Comparison of ENCODE assay signal across 16 cellular contexts in the genomic region with DNA sequence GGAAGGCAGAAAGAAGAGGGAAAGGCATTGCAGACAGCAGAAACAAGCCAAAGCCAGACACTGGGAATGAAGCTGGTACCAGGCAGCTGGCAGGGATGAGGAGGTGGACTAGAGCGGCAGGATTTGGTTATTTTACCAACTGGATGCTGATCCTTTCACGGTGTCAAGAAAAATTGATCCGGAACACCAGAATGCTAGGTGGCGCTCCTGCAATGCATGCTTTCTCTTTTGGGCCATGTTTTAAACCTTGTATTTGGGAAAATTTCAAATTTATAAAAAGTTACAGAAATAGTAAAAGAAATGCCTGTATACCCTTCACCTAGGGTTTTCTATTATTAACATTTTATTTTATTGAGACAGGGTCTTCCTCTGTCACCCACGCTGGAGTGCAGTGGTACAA.
DNase-seq lines count a peak whose midpoint lies in the region; ATAC-seq and TF ChIP-seq lines count a peak whose summit lies in the region.
"Had no signal": no experiment of that assay in that cellular context is flagged by ENCODE, and none has a peak within 500 bp of the region (broad histone marks: within the 10 kb centered on the region; RNA-seq: fewer than 3 reads in every experiment).

No MANE protein-coding gene starts in this region.

- no peaks in the 10 kb centered on the region for H4K20me1 ChIP-seq in SK-N-SH (ENCODE audit: insufficient read depth)

- no peak for TF ChIP-seq POLR2A in transverse colon (IDR thresholded peaks at IDR 0.05)

- DNase-seq in SK-N-SH: no peak
- DNase-seq in LNCaP clone FGC (ENCODE audit: low read depth): no peak
- DNase-seq in dermis blood vessel endothelial cell: peak; percentile 5
- DNase-seq in amygdala (lab: John Stamatoyannopoulos, UW): no peak
- DNase-seq in transverse colon: no peak
- DNase-seq in sciatic nerve (ENCODE audit: low spot score): no peak
- DNase-seq in retina: no peak
- DNase-seq: 8988T, DMS 273 treated with DMSO at 0.1 percent for 48 hours, EL, Kasumi-1, NCI-H1105 treated with DMSO at 0.1 percent for 48 hours, NCI-H1694 treated with DMSO at 0.1 percent for 48 hours, RPMI8226, SIG-M5 had no signal

- H3K79me2 ChIP-seq in SK-N-SH (ENCODE audit: insufficient read depth): no peaks in the 10 kb centered on the region

- TF ChIP-seq RAD21 in SK-N-SH (IDR thresholded peaks at IDR 0.05; ENCODE audit: low read length): peak; percentile 47

- TF ChIP-seq EP300 in SK-N-SH (IDR thresholded peaks at IDR 0.05; ENCODE audit: borderline replicate concordance in 1 of 2, low read depth in 1 of 2, low read length in 1 of 2): no peak
- TF ChIP-seq EP300 in transverse colon (IDR thresholded peaks at IDR 0.05; ENCODE audit: low read depth): no peak

- no peak overlapping the region for H2AFZ ChIP-seq in SK-N-SH (ENCODE audit: low read depth)

- TF ChIP-seq CTCF in SK-N-SH (IDR thresholded peaks at IDR 0.05): peak; percentile 24
- TF ChIP-seq CTCF in LNCaP clone FGC (IDR thresholded peaks at IDR 0.05; ENCODE audit: control insufficient read depth, extremely low read depth, insufficient read depth): 0 out of 2 replicates have a peak, but pooled peaks have one; percentile 14
- no peak for TF ChIP-seq CTCF in transverse colon (IDR thresholded peaks at IDR 0.05)

- no peaks in the 10 kb centered on the region for H3K9me2 ChIP-seq in SK-N-SH

- ATAC-seq in SK-N-SH treated with all-trans-retinoic acid at 6 μM for 48 hours (no peak), sciatic nerve (no peak)

- H3F3A ChIP-seq in SK-N-SH (replicated peaks; ENCODE audit: insufficient read depth): no peaks in the 10 kb centered on the region

- WGBS in SK-N-SH (ENCODE audit: low lambda C conversion rate): 93% methylated on average over 5 of the region's 5 CpGs
- WGBS in transverse colon (ENCODE audit: low coverage in 1 of 2), 2 donors: 93% methylated on average over 5 of the region's 5 CpGs

- CTCF ChIA-PET in SK-N-SH (lab: Yijun Ruan, JAX): interaction anchor here (0.6 to 1.5 kb wide), 5 partner anchors 59 to 1388 kb away, joined by 3 read pairs; no protein-coding TSS in a partner anchor

- H3K4me3 ChIP-seq in SK-N-SH (ENCODE audit: low read depth in 2 of 2, low read length in 1 of 2): no peak overlapping the region
- no peak overlapping the region for H3K4me3 ChIP-seq in LNCaP clone FGC (ENCODE audit: low read depth, low read length)
- no peak overlapping the region for H3K4me3 ChIP-seq in transverse colon

- intact Hi-C loops in transverse colon (cut with DNase I; ENCODE audit: low total_unique reads) (no loop called here), sciatic nerve (cut with DNase I) (no loop called here)

- H3K4me2 ChIP-seq in SK-N-SH: no peak overlapping the region

- POLR2A ChIA-PET in SK-N-SH (lab: Yijun Ruan, JAX): no interaction called here

- peaks cover 6 to 16% of the 10 kb centered on the region in 2 experiments; a peak in 1 of 4 replicates for H3K4me1 ChIP-seq in SK-N-SH (ENCODE audit: control insufficient read depth in 1 of 2, insufficient read depth in 2 of 2, low read depth in 1 of 2, low read length in 1 of 2)
- no peaks in the 10 kb centered on the region for H3K4me1 ChIP-seq in transverse colon

- H3K9ac ChIP-seq in SK-N-SH: no peak overlapping the region

- no peaks in the 10 kb centered on the region for H3K36me3 ChIP-seq in SK-N-SH (replicated peaks in 1 of 2; ENCODE audit: control insufficient read depth in 1 of 2, insufficient read depth in 2 of 2, low read length in 1 of 2)
- no peaks in the 10 kb centered on the region for H3K36me3 ChIP-seq in transverse colon

- H3K27me3 ChIP-seq in SK-N-SH (ENCODE audit: insufficient read depth): no peaks in the 10 kb centered on the region
- H3K27me3 ChIP-seq in transverse colon: no peaks in the 10 kb centered on the region

- H3K27ac ChIP-seq in SK-N-SH (ENCODE audit: low read depth in 2 of 2, low read length in 1 of 2) (no peak overlapping the region), transverse colon (no peak overlapping the region)

- in situ Hi-C loops in transverse colon (cut with MboI; ENCODE audit: low pct_ligation_motif_present in 1 of 4, low pct_unique_long_range_greater_than_20kb in 1 of 4, low sequenced_read_pairs in 3 of 4): no loop called here

- no peaks in the 10 kb centered on the region for H3K9me3 ChIP-seq in SK-N-SH
- H3K9me3 ChIP-seq in transverse colon: no peaks in the 10 kb centered on the region

TF ChIP-seq in SK-N-SH, 30 proteins besides CTCF, POLR2A, EP300 and RAD21 (continues in another document):
- no peak for TF ChIP-seq MEF2A (IDR thresholded peaks at IDR 0.05; ENCODE audit: borderline replicate concordance, low read depth)
- no peak for TF ChIP-seq FOXJ3 (CRISPR knock-in tag; IDR thresholded peaks at IDR 0.05)
- TF ChIP-seq RXRA (IDR thresholded peaks at IDR 0.05; ENCODE audit: borderline replicate concordance, low read depth): no peak
- no peak for TF ChIP-seq MXI1 (IDR thresholded peaks at IDR 0.05; ENCODE audit: low read depth, low read length)
- TF ChIP-seq GABPA (IDR thresholded peaks at IDR 0.05; ENCODE audit: low read depth): no peak
- TF ChIP-seq RFX5 (IDR thresholded peaks at IDR 0.05; ENCODE audit: low read length): no peak
- TF ChIP-seq TEAD4 (IDR thresholded peaks at IDR 0.05; ENCODE audit: borderline replicate concordance, insufficient read depth): no peak
- TF ChIP-seq, protein P1, sequence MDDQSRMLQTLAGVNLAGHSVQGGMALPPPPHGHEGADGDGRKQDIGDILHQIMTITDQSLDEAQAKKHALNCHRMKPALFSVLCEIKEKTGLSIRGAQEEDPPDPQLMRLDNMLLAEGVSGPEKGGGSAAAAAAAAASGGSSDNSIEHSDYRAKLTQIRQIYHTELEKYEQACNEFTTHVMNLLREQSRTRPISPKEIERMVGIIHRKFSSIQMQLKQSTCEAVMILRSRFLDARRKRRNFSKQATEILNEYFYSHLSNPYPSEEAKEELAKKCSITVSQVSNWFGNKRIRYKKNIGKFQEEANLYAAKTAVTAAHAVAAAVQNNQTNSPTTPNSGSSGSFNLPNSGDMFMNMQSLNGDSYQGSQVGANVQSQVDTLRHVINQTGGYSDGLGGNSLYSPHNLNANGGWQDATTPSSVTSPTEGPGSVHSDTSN (IDR thresholded peaks at IDR 0.05): no peak
- TF ChIP-seq EZH2phosphoT487 (IDR thresholded peaks at IDR 0.05; ENCODE audit: borderline replicate concordance, low read depth): no peak
- TF ChIP-seq, protein P2, sequence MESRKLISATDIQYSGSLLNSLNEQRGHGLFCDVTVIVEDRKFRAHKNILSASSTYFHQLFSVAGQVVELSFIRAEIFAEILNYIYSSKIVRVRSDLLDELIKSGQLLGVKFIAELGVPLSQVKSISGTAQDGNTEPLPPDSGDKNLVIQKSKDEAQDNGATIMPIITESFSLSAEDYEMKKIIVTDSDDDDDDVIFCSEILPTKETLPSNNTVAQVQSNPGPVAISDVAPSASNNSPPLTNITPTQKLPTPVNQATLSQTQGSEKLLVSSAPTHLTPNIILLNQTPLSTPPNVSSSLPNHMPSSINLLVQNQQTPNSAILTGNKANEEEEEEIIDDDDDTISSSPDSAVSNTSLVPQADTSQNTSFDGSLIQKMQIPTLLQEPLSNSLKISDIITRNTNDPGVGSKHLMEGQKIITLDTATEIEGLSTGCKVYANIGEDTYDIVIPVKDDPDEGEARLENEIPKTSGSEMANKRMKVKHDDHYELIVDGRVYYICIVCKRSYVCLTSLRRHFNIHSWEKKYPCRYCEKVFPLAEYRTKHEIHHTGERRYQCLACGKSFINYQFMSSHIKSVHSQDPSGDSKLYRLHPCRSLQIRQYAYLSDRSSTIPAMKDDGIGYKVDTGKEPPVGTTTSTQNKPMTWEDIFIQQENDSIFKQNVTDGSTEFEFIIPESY (IDR thresholded peaks at IDR 0.05; ENCODE audit: borderline replicate concordance, low read depth): no peak
- TF ChIP-seq GATA2 (CRISPR knock-in tag; IDR thresholded peaks at IDR 0.05): no peak

TF ChIP-seq in SK-N-SH treated with all-trans-retinoic acid at 6 μM for 48 hours, 23 proteins besides CTCF, POLR2A, EP300 and RAD21 (continues in another document):
- TF ChIP-seq ZNF565 (CRISPR knock-in tag; conservative IDR thresholded peaks at IDR 0.05; ENCODE audit: low read depth): no peak
- no peak for TF ChIP-seq BACH2 (CRISPR knock-in tag; IDR thresholded peaks at IDR 0.05; ENCODE audit: borderline replicate concordance)
- no peak for TF ChIP-seq ESRRG (CRISPR knock-in tag; IDR thresholded peaks at IDR 0.05)
- no peak for TF ChIP-seq ZC3H10 (CRISPR knock-in tag; IDR thresholded peaks at IDR 0.05)
- no peak for TF ChIP-seq SNAI2 (CRISPR knock-in tag; IDR thresholded peaks at IDR 0.05)
- TF ChIP-seq PPARA (CRISPR knock-in tag; IDR thresholded peaks at IDR 0.05; ENCODE audit: borderline replicate concordance): no peak
- TF ChIP-seq, protein P3, sequence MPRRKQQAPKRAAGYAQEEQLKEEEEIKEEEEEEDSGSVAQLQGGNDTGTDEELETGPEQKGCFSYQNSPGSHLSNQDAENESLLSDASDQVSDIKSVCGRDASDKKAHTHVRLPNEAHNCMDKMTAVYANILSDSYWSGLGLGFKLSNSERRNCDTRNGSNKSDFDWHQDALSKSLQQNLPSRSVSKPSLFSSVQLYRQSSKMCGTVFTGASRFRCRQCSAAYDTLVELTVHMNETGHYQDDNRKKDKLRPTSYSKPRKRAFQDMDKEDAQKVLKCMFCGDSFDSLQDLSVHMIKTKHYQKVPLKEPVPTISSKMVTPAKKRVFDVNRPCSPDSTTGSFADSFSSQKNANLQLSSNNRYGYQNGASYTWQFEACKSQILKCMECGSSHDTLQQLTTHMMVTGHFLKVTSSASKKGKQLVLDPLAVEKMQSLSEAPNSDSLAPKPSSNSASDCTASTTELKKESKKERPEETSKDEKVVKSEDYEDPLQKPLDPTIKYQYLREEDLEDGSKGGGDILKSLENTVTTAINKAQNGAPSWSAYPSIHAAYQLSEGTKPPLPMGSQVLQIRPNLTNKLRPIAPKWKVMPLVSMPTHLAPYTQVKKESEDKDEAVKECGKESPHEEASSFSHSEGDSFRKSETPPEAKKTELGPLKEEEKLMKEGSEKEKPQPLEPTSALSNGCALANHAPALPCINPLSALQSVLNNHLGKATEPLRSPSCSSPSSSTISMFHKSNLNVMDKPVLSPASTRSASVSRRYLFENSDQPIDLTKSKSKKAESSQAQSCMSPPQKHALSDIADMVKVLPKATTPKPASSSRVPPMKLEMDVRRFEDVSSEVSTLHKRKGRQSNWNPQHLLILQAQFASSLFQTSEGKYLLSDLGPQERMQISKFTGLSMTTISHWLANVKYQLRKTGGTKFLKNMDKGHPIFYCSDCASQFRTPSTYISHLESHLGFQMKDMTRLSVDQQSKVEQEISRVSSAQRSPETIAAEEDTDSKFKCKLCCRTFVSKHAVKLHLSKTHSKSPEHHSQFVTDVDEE (CRISPR knock-in tag; IDR thresholded peaks at IDR 0.05): no peak
- no peak for TF ChIP-seq OSR1 (CRISPR knock-in tag; IDR thresholded peaks at IDR 0.05)
- TF ChIP-seq ZFP30 (CRISPR knock-in tag; IDR thresholded peaks at IDR 0.05): no peak

Comparison
In these comparisons a context has a peak if more than half of its experiments do, and no peak if none do; other contexts are left out.
1. CTCF ChIP-seq: peak in SK-N-SH (single experiment) and LNCaP clone FGC (single experiment); none in transverse colon (0 of 5).